In the genomic region with DNA sequence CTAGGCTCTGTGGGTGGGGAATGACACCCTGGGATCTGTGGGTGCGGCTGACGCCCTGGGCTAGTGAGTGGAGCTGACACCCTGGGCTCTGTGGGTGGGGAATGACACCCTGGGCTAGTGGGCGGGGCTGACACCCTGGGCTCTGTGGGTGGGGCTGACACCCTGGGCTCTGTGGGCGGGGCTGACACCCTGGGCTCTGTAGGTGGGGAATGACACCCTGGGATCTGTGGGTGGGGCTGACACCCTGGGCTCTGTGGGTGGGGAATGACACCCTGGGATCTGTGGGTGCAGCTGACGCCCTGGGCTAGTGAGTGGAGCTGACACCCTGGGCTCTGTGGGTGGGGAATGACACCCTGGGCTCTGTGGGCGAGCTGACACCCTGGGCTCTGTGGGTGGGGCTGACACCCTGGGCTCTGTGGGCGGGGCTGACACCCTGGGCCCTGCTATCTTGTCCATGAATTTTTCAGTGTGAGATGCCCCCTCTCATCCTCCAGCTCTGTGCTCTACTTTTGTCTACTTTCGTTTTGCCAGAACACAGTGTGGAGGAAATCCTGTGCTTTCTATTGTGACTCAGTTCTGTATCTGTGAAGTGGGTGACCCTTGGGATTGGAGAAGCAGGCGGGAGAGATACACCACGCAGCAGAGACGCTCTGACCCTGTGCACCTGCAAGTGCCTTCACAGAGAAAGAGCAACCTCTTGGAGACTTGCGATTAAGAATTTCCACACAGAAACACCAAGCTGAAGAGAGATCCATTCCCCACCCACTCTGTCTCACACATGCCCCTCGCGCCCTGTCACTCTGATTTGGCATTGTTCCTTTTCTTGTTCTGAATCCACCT, we compare ENCODE assay signal across 7 cellular contexts.
A peak's percentile ranks its signal among the peaks of the same experiment; 100 is the strongest.
DNase-seq lines count a peak whose midpoint lies in the region; ATAC-seq and TF ChIP-seq lines count a peak whose summit lies in the region.
"Not testable (repeated sequence)": the region's sequence is repeated elsewhere in the genome, so short reads cannot be mapped to it uniquely, and the experiment has no call there.

No MANE protein-coding gene starts in this region.

- not testable (repeated sequence) for H4K20me1 ChIP-seq in GM23338 (replicated peaks; ENCODE audit: insufficient read depth)

- H3K27ac Mint-ChIP-seq in GM23338: 0 out of 2 replicates have a peak overlapping the region, but pooled peaks have one; percentile 45
- H3K27ac Mint-ChIP-seq in T-helper 2 cell treated with Interferon-gamma antibody and Interleukin-4, amounts not matched to agents 5 μg/mL and 100 μg/mL, for 36 hours: peak overlapping the region; percentile 62
- peak overlapping the region; percentile 43 for H3K27ac Mint-ChIP-seq in activated naive CD4-positive, alpha-beta T cell treated with anti-CD3 and anti-CD28 coated beads, Interleukin-2, amount 50 U/mL, for 24 hours
- H3K27ac Mint-ChIP-seq in natural killer cell treated with Interleukin-12 subunit alpha and Interleukin-12 subunit beta and Interleukin-15 and Interleukin-18, amount 100 ng/mL, for 72 hours: peak overlapping the region; percentile 74 to 82

- H3K4me3 Mint-ChIP-seq in GM23338; activated naive CD4-positive, alpha-beta T cell treated with anti-CD3 and anti-CD28 coated beads, Interleukin-2, amount 50 U/mL, for 24 hours: not testable (repeated sequence)
- peak overlapping the region; percentile 47 for H3K4me3 Mint-ChIP-seq in T-helper 2 cell treated with Interferon-gamma antibody and Interleukin-4, amounts not matched to agents 5 μg/mL and 100 μg/mL, for 36 hours
- peak overlapping the region; percentile 61 for H3K4me3 Mint-ChIP-seq in natural killer cell treated with Interleukin-12 subunit alpha and Interleukin-12 subunit beta and Interleukin-15 and Interleukin-18, amount 100 ng/mL, for 72 hours

- H3K36me3 ChIP-seq in GM23338 (ENCODE audit: insufficient read depth): not testable (repeated sequence)

- not testable (repeated sequence) for H3K4me1 Mint-ChIP-seq in GM23338
- peaks cover 11% of the 10 kb centered on the region for H3K4me1 Mint-ChIP-seq in T-helper 2 cell treated with Interferon-gamma antibody and Interleukin-4, amounts not matched to agents 5 μg/mL and 100 μg/mL, for 36 hours (ENCODE audit: low read depth)
- peaks cover 14% of the 10 kb centered on the region for H3K4me1 Mint-ChIP-seq in activated naive CD4-positive, alpha-beta T cell treated with anti-CD3 and anti-CD28 coated beads, Interleukin-2, amount 50 U/mL, for 24 hours
- peaks cover 14 to 19% of the 10 kb centered on the region in 2 donors for H3K4me1 Mint-ChIP-seq in natural killer cell treated with Interleukin-12 subunit alpha and Interleukin-12 subunit beta and Interleukin-15 and Interleukin-18, amount 100 ng/mL, for 72 hours (ENCODE audit: low read depth in 2 of 2)

- H3K79me2 ChIP-seq in GM23338 (replicated peaks; ENCODE audit: insufficient read depth): not testable (repeated sequence)

- H3K27ac ChIP-seq in GM23338 (ENCODE audit: low read depth): not testable (repeated sequence)

- not testable (repeated sequence) for H3K9me2 ChIP-seq in GM23338 (ENCODE audit: insufficient read depth)

- H3K27me3 ChIP-seq in GM23338 (ENCODE audit: insufficient read depth): not testable (repeated sequence)

- H3K27me3 Mint-ChIP-seq in GM23338 (ENCODE audit: insufficient read depth, low read depth, poor library complexity); T-helper 2 cell treated with Interferon-gamma antibody and Interleukin-4, amounts not matched to agents 5 μg/mL and 100 μg/mL, for 36 hours (ENCODE audit: low read depth); activated naive CD4-positive, alpha-beta T cell treated with anti-CD3 and anti-CD28 coated beads, Interleukin-2, amount 50 U/mL, for 24 hours: not testable (repeated sequence)
- peaks cover 0 to 12% of the 10 kb centered on the region in 2 donors for H3K27me3 Mint-ChIP-seq in natural killer cell treated with Interleukin-12 subunit alpha and Interleukin-12 subunit beta and Interleukin-15 and Interleukin-18, amount 100 ng/mL, for 72 hours

- ATAC-seq in GM23338: not testable (repeated sequence)
- peak; percentile 13 for ATAC-seq in esophagus mucosa
- ATAC-seq in natural killer cell treated with Interleukin-12 subunit alpha and Interleukin-12 subunit beta and Interleukin-15 and Interleukin-18, amount 100 ng/mL, for 72 hours: peak; percentile 40 to 82

- not testable (repeated sequence) for H3K9me3 Mint-ChIP-seq in GM23338; T-helper 2 cell treated with Interferon-gamma antibody and Interleukin-4, amounts not matched to agents 5 μg/mL and 100 μg/mL, for 36 hours; activated naive CD4-positive, alpha-beta T cell treated with anti-CD3 and anti-CD28 coated beads, Interleukin-2, amount 50 U/mL, for 24 hours; natural killer cell treated with Interleukin-12 subunit alpha and Interleukin-12 subunit beta and Interleukin-15 and Interleukin-18, amount 100 ng/mL, for 72 hours

- not testable (repeated sequence) for TF ChIP-seq CTCF in GM23338 (conservative IDR thresholded peaks at IDR 0.05; ENCODE audit: low read depth in 2 of 2)

- H3K4me1 ChIP-seq in GM23338 (ENCODE audit: insufficient read depth): not testable (repeated sequence)

- not testable (repeated sequence) for DNase-seq in GM23338 (ENCODE audit: low spot score); natural killer cell treated with Interleukin-12 subunit alpha and Interleukin-12 subunit beta and Interleukin-15 and Interleukin-18, amount 100 ng/mL, for 72 hours (ENCODE audit: low spot score)
- DNase-seq in T-helper 2 cell treated with Interferon-gamma antibody and Interleukin-4, amounts not matched to agents 5 μg/mL and 100 μg/mL, for 36 hours (ENCODE audit: low spot score): peak; percentile 14
- peak; percentile 40 for DNase-seq in activated T-cell treated with anti-CD3 and anti-CD28 coated beads for 4 hours
- DNase-seq in stimulated activated CD8-positive, alpha-beta memory T cell treated with anti-CD3 and anti-CD28 coated beads, Interleukin-12 subunit alpha, Interleukin-12 subunit beta, amount 100 ng/mL, for 1 hour (ENCODE audit: low read depth): peak; percentile 6

- H2AFZ ChIP-seq in GM23338: not testable (repeated sequence)

- not testable (repeated sequence) for H3K36me3 Mint-ChIP-seq in GM23338 (ENCODE audit: low read depth); T-helper 2 cell treated with Interferon-gamma antibody and Interleukin-4, amounts not matched to agents 5 μg/mL and 100 μg/mL, for 36 hours (ENCODE audit: low read depth); activated naive CD4-positive, alpha-beta T cell treated with anti-CD3 and anti-CD28 coated beads, Interleukin-2, amount 50 U/mL, for 24 hours; natural killer cell treated with Interleukin-12 subunit alpha and Interleukin-12 subunit beta and Interleukin-15 and Interleukin-18, amount 100 ng/mL, for 72 hours

- H3F3A ChIP-seq in GM23338 (replicated peaks; ENCODE audit: low read depth): not testable (repeated sequence)

- not testable (repeated sequence) for H3K4me2 ChIP-seq in GM23338

- not testable (repeated sequence) for H3K4me3 ChIP-seq in GM23338
